ENCODE assay signal across 1 cellular context in genomic region chr5:140297283-140297682, GRCh38.
TF ChIP-seq lines count a peak whose summit lies in the region.

No MANE protein-coding gene starts in this region.

TF ChIP-seq in WTC11, 78 proteins besides CTCF, POLR2A, EP300 and RAD21 (continued from another document):
- TF ChIP-seq PREB (CRISPR knock-in tag; IDR thresholded peaks at IDR 0.05; ENCODE audit: borderline replicate concordance) (no peak), CDX4 (CRISPR knock-in tag; IDR thresholded peaks at IDR 0.05; ENCODE audit: borderline replicate concordance) (no peak), RELA (CRISPR knock-in tag; IDR thresholded peaks at IDR 0.05; ENCODE audit: borderline replicate concordance) (no peak)
- TF ChIP-seq, protein P1, sequence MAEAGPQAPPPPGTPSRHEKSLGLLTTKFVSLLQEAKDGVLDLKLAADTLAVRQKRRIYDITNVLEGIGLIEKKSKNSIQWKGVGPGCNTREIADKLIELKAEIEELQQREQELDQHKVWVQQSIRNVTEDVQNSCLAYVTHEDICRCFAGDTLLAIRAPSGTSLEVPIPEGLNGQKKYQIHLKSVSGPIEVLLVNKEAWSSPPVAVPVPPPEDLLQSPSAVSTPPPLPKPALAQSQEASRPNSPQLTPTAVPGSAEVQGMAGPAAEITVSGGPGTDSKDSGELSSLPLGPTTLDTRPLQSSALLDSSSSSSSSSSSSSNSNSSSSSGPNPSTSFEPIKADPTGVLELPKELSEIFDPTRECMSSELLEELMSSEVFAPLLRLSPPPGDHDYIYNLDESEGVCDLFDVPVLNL (CRISPR knock-in tag; IDR thresholded peaks at IDR 0.05; ENCODE audit: borderline replicate concordance, low read depth): no peak
TF ChIP-seq in WTC11: peak in this region for 0.
